13 cellular contexts compared by ENCODE assay signal in the genomic region with DNA sequence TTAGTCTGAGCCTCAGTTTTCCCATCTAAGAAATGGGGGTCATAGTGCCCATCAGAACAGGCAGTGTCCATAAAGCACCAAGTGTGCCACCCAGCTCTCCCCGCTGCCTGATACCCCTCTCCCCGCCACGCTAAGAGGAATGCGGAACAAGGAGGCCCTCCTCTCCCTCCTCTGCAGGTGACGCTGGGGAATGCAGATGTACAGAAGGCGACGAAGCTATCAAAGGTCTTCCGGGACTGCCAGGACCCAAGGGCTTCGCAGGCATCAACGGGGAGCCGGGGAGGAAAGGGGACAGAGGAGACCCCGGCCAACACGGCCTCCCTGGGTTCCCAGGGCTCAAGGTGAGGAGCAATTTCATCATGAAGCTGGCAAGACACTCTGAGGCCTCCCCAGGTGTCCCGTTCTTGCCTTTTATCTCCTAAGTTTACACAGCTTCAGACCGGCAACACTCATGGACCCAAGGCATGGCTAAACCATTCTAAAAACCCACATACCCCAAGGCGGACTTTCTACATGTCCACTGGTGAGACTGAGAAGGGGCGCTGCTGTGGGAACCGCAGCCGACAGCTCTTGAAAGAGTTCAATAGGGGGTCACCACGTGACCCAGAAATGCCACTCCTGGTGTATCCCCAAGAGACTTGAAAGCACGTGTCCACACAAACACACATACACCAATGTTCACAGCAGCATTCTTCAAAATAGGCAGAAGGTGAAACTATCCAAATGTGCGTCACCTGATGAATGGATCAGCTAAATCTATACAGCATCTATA.
"Had no signal": no experiment of that assay in that cellular context is flagged by ENCODE, and none has a peak within 500 bp of the region (broad histone marks: within the 10 kb centered on the region; RNA-seq: fewer than 3 reads in every experiment).

No MANE protein-coding gene starts in this region.

- H3K4me1 ChIP-seq: breast epithelium, foreskin keratinocyte had no signal

- ATAC-seq: activated T-cell treated with anti-CD3 and anti-CD28 coated beads, Interleukin-2, amount 50 U/mL, for 72 hours; foreskin keratinocyte; left colon; mucosa of descending colon; natural killer cell had no signal

- H3K27ac ChIP-seq: breast epithelium, foreskin keratinocyte had no signal

- H3K9me3 Mint-ChIP-seq: activated naive CD8-positive, alpha-beta T cell treated with anti-CD3 and anti-CD28 coated beads, Interleukin-2, amount 10 ng/mL, durations not matched to agents 7 days and 5 days; activated T-cell treated with anti-CD3 and anti-CD28 coated beads, Interleukin-2, amount 50 U/mL, for 72 hours; natural killer cell; type B pancreatic cell had no signal

- H3K9me3 ChIP-seq: breast epithelium, mucosa of descending colon had no signal

- H3K27ac Mint-ChIP-seq: activated naive CD8-positive, alpha-beta T cell treated with anti-CD3 and anti-CD28 coated beads, Interleukin-2, amount 10 ng/mL, durations not matched to agents 7 days and 5 days; activated T-cell treated with anti-CD3 and anti-CD28 coated beads, Interleukin-2, amount 50 U/mL, for 72 hours; natural killer cell; type B pancreatic cell had no signal

- H3K27me3 Mint-ChIP-seq: type B pancreatic cell had no signal

- H3K27me3 ChIP-seq: breast epithelium, foreskin keratinocyte had no signal

- H3K36me3 Mint-ChIP-seq: activated naive CD8-positive, alpha-beta T cell treated with anti-CD3 and anti-CD28 coated beads, Interleukin-2, amount 10 ng/mL, durations not matched to agents 7 days and 5 days; natural killer cell had no signal

- H3K36me3 ChIP-seq: breast epithelium had no signal

- DNase-seq: activated CD4-positive, alpha-beta T cell treated with anti-CD3 and anti-CD28 coated beads for 1 hour; activated CD4-positive, alpha-beta T cell treated with anti-CD3 and anti-CD28 coated beads, Interleukin-2, amount 50 U/mL, for 48 hours; activated naive CD8-positive, alpha-beta T cell treated with anti-CD3 and anti-CD28 coated beads, Interleukin-2, amount 10 ng/mL, durations not matched to agents 7 days and 5 days; activated T-cell treated with anti-CD3 and anti-CD28 coated beads, Interleukin-2, amount 50 U/mL, for 72 hours; aorta; foreskin keratinocyte; left colon; mucosa of descending colon; natural killer cell; nucleus accumbens had no signal

- H3K4me3 Mint-ChIP-seq: activated naive CD8-positive, alpha-beta T cell treated with anti-CD3 and anti-CD28 coated beads, Interleukin-2, amount 10 ng/mL, durations not matched to agents 7 days and 5 days; activated T-cell treated with anti-CD3 and anti-CD28 coated beads, Interleukin-2, amount 50 U/mL, for 72 hours; natural killer cell; type B pancreatic cell had no signal

- H3K4me3 ChIP-seq: breast epithelium, lung, mucosa of descending colon had no signal
